ENCODE assay signal across 15 cellular contexts in genomic region chr5:126509339-126509738, GRCh38.
A peak's percentile ranks its signal among the peaks of the same experiment; 100 is the strongest.
DNase-seq lines count a peak whose midpoint lies in the region; ATAC-seq and TF ChIP-seq lines count a peak whose summit lies in the region.
"Had no signal": no experiment of that assay in that cellular context is flagged by ENCODE, and none has a peak within 500 bp of the region (broad histone marks: within the 10 kb centered on the region; RNA-seq: fewer than 3 reads in every experiment).

No MANE protein-coding gene starts in this region.

- H4K91ac ChIP-seq in H9 (ENCODE audit: insufficient read length, low read depth, low read length): no peak overlapping the region

- H3K9me3 Mint-ChIP-seq in H9: no peaks in the 10 kb centered on the region

- H4K20me1 ChIP-seq in H9 (ENCODE audit: control insufficient read depth, insufficient read depth, insufficient read length): no peaks in the 10 kb centered on the region

- no peak for TF ChIP-seq POLR2A in heart left ventricle (IDR thresholded peaks at IDR 0.05)

- no peak overlapping the region for H3T11ph ChIP-seq in H9 (ENCODE audit: low read length)

- no peak overlapping the region for H2BK120ac ChIP-seq in H9 (ENCODE audit: low read depth, low read length, poor library complexity, severe bottlenecking)

- H3K27me3 ChIP-seq in H9 (ENCODE audit: insufficient read depth, low read length) (no peaks in the 10 kb centered on the region), heart left ventricle (no peaks in the 10 kb centered on the region), skeletal muscle satellite cell (ENCODE audit: control insufficient read depth, insufficient read depth, low read length) (no peaks in the 10 kb centered on the region)
- H3K27me3 ChIP-seq: neural progenitor cell had no signal

- H3K9ac ChIP-seq in H9 (ENCODE audit: extremely low read depth, insufficient read length, low read length) (no peak overlapping the region), skeletal muscle satellite cell (ENCODE audit: low read depth, low read length) (peak overlapping the region; percentile 2)
- H3K9ac ChIP-seq: neural progenitor cell had no signal

- H2BK20ac ChIP-seq in H9 (ENCODE audit: low read depth, low read length, poor library complexity, severe bottlenecking): no peak overlapping the region

- no peak overlapping the region for H3K4me3 Mint-ChIP-seq in H9
- H3K4me3 Mint-ChIP-seq: neural progenitor cell had no signal

- no peak overlapping the region for H3K18ac ChIP-seq in H9 (ENCODE audit: insufficient read length, low read depth, low read length)

- no peak overlapping the region for H3K27ac Mint-ChIP-seq in H9

- H2BK12ac ChIP-seq in H9 (ENCODE audit: insufficient read length, low read depth, low read length): peak overlapping the region; percentile 35

- H2AFZ ChIP-seq in H9 (ENCODE audit: low read length): no peak overlapping the region
- H2AFZ ChIP-seq: neural progenitor cell had no signal

- H3K4ac ChIP-seq in H9 (ENCODE audit: low read depth, low read length): no peak overlapping the region

- H3K36me3 ChIP-seq in heart left ventricle (no peaks in the 10 kb centered on the region), skeletal muscle satellite cell (ENCODE audit: insufficient read depth, low read length) (no peaks in the 10 kb centered on the region)
- H3K36me3 ChIP-seq: neural progenitor cell, WERI-Rb-1 had no signal

- intact Hi-C loops in heart left ventricle (cut with DNase I): no loop called here

- peaks cover 4 to 10% of the 10 kb centered on the region in 2 experiments for H3K4me1 Mint-ChIP-seq in H9

- H2BK15ac ChIP-seq in H9 (ENCODE audit: low read depth, low read length): no peak overlapping the region

- no peak overlapping the region for H3K14ac ChIP-seq in H9 (ENCODE audit: insufficient read depth, low read length)

- no peaks in the 10 kb centered on the region for H3K36me3 Mint-ChIP-seq in H9 (ENCODE audit: insufficient read depth in 1 of 3, low read depth in 3 of 3)

- no peak overlapping the region for H3K56ac ChIP-seq in H9 (ENCODE audit: insufficient read length, low read depth, low read length)

- no peak overlapping the region for H2AK5ac ChIP-seq in H9 (ENCODE audit: insufficient read length, low read length)

- H3K4me1 ChIP-seq in H9 (ENCODE audit: insufficient read depth, low read length) (peaks cover 3% of the 10 kb centered on the region; the same call in 1 of the 2 replicates), heart left ventricle (peaks cover 0 to 32% (median 8%) of the 10 kb centered on the region in 12 donors), skeletal muscle satellite cell (ENCODE audit: control insufficient read depth, insufficient read depth, low read length) (peaks cover 15% of the 10 kb centered on the region)
- H3K4me1 ChIP-seq: neural progenitor cell had no signal

- H3K4me3 ChIP-seq in heart left ventricle: no peak overlapping the region
- no peak overlapping the region for H3K4me3 ChIP-seq in skeletal muscle satellite cell (ENCODE audit: low read length)
- H3K4me3 ChIP-seq: neural progenitor cell had no signal

- H3K79me2 ChIP-seq in H9 (ENCODE audit: insufficient read depth, low read length): no peaks in the 10 kb centered on the region

- H3K23ac ChIP-seq in H9 (ENCODE audit: insufficient read length, low read depth, low read length): no peak overlapping the region

- no peaks in the 10 kb centered on the region for H3K23me2 ChIP-seq in H9 (ENCODE audit: insufficient read length, low read depth, low read length, poor library complexity, severe bottlenecking)

- TF ChIP-seq CTCF in H9 (conservative IDR thresholded peaks at IDR 0.05): no peak
- no peak for TF ChIP-seq CTCF in heart left ventricle (IDR thresholded peaks at IDR 0.05)

- H3K27me3 Mint-ChIP-seq in H9 (ENCODE audit: low read depth): no peaks in the 10 kb centered on the region; the same call in 1 of the 2 replicates

- H3K27ac ChIP-seq in H9 (ENCODE audit: insufficient read length, low read depth, low read length) (no peak overlapping the region), heart left ventricle (peak overlapping the region in 10 of 12 donors; percentile 0 to 87 (median 57))
- H3K27ac ChIP-seq: HL-60, neural progenitor cell, WERI-Rb-1 had no signal

- H2BK5ac ChIP-seq in H9 (ENCODE audit: insufficient read length, low read length): no peak overlapping the region

- H4K8ac ChIP-seq in H9 (replicated peaks; ENCODE audit: insufficient read length, low read depth, low read length): no peak overlapping the region

- ATAC-seq in heart left ventricle (peak in 3 of 4 donors; percentile 6 to 39 (median 23)), HG03097 (IDR thresholded peaks at IDR 0.05; ENCODE audit: low FRiP score, unreplicated experiment) (no peak)

- no peaks in the 10 kb centered on the region for H3K79me1 ChIP-seq in H9 (ENCODE audit: insufficient read depth, low read depth, low read length, poor library complexity, severe bottlenecking)

- H3K9me3 ChIP-seq in H9 (ENCODE audit: control insufficient read depth, low read depth, low read length) (no peaks in the 10 kb centered on the region), heart left ventricle (no peaks in the 10 kb centered on the region), skeletal muscle satellite cell (replicated peaks; ENCODE audit: low read length) (no peaks in the 10 kb centered on the region)

- no peak overlapping the region for H3K4me2 ChIP-seq in H9 (ENCODE audit: insufficient read depth, insufficient read length, low read length)
- peak overlapping the region; percentile 67 for H3K4me2 ChIP-seq in skeletal muscle satellite cell (ENCODE audit: low read length)
- H3K4me2 ChIP-seq: neural progenitor cell had no signal

- no CpG with 5 or more reads among the region's 5 CpGs for WGBS in H9 (ENCODE audit: extremely low coverage, insufficient read length, low lambda C conversion rate)
- 73 to 83% (median 74%) methylated on average over 5 of the region's 5 CpGs for WGBS in heart left ventricle, 4 donors

- DNase-seq in H9 (no peak), amniotic epithelial cell (ENCODE audit: low read depth) (peak; percentile 90), heart left ventricle (no peak), medulla oblongata (ENCODE audit: extremely low spot score) (no peak), NCI-H1930 (lab: John Stamatoyannopoulos, UW) (no peak), SK-N-DZ (ENCODE audit: low spot score) (no peak)
- DNase-seq: foreskin melanocyte; kidney; NCI-H510A; stimulated activated CD4-positive, alpha-beta T cell treated with anti-CD3 and anti-CD28 coated beads, Interleukin-15, amount 100 ng/mL, for 24 hours; WERI-Rb-1 had no signal

- H4K5ac ChIP-seq in H9 (ENCODE audit: insufficient read length, low read depth, low read length): no peak overlapping the region
